ENCODE assay signal across 1 cellular context in the genomic region with DNA sequence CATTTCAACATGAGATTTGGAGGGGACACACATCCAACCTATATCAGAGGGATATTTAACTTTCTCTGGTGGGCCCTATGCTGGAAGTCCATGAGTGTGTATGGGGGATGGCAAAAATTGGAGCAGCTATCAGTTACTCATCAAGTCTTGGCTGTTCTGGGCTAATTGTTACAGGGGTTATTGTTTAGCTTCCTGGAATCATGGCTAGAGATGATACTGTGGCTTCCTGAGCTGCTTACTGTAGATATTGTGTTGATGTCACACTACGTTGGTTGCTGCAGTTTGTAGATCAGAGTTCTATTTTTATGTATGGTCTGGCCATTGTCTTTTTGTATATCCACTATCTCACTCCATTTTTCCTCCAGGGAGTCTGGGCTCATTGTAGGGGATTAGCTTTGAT.
TF ChIP-seq lines count a peak whose summit lies in the region.

No MANE protein-coding gene starts in this region.

TF ChIP-seq in H1, 55 proteins besides CTCF, POLR2A, EP300 and RAD21 (continued from another document):
- TF ChIP-seq CHD1 (IDR thresholded peaks at IDR 0.05; ENCODE audit: low read depth, low read length) (no peak), NRF1 (IDR thresholded peaks at IDR 0.05; ENCODE audit: low read depth, low read length) (no peak), SP1 (IDR thresholded peaks at IDR 0.05; ENCODE audit: low read depth, low read length) (no peak), RXRA (IDR thresholded peaks at IDR 0.05; ENCODE audit: insufficient read depth, low read depth, low read length) (no peak), SAP30 (IDR thresholded peaks at IDR 0.05; ENCODE audit: insufficient read depth, insufficient replicate concordance, low read length) (no peak), ASH2L (IDR thresholded peaks at IDR 0.05; ENCODE audit: low read length) (no peak), RNF2 (IDR thresholded peaks at IDR 0.05; ENCODE audit: borderline replicate concordance, low read depth, low read length, missing control alignments, poor library complexity, severe bottlenecking) (no peak)
